In genomic region chr9:114392749-114393112, GRCh38 we compare ENCODE assay signal across 11 cellular contexts. TPM values are rescaled to one million over a fixed set of nuclear protein-coding genes. Genes with fewer than 3 reads are reported as not detected.
DNase-seq lines count a peak whose midpoint lies in the region; ATAC-seq, FAIRE-seq and TF ChIP-seq lines count a peak whose summit lies in the region.
"Had no signal": no experiment of that assay in that cellular context is flagged by ENCODE, and none has a peak within 500 bp of the region (broad histone marks: within the 10 kb centered on the region; RNA-seq: fewer than 3 reads in every experiment).

No MANE protein-coding gene starts in this region.

- H3K4me2 ChIP-seq in DND-41 (ENCODE audit: insufficient read depth, low read length) = no peak overlapping the region
- peak overlapping the region; percentile 38; the same call in 1 of the 2 replicates for H3K4me2 ChIP-seq in OCI-LY1 (ENCODE audit: low read length)

- no peak for DNase-seq in DND-41
- no peak for DNase-seq in effector memory CD4-positive, alpha-beta T cell
- DNase-seq in small intestine = peak; percentile 83
- DNase-seq in NCI-H2107 treated with DMSO at 0.1 percent for 48 hours (lab: John Stamatoyannopoulos, UW; ENCODE audit: unreplicated experiment) = no peak
- no peak for DNase-seq in MV-4-11 (lab: John Stamatoyannopoulos, UW)
- DNase-seq in SW 1271 (lab: John Stamatoyannopoulos, UW) = no peak
- DNase-seq: EL, mesenchymal stem cell, NCI-H446 treated with DMSO at 0.1 percent for 48 hours had no signal

- H3K4me3 ChIP-seq in DND-41 (ENCODE audit: low read depth in 1 of 2, low read length in 2 of 2) = no peak overlapping the region
- H3K4me3 ChIP-seq in OCI-LY1 (ENCODE audit: low read depth, low read length, poor library complexity, severe bottlenecking) = no peak overlapping the region
- H3K4me3 ChIP-seq in effector memory CD4-positive, alpha-beta T cell (ENCODE audit: insufficient read depth, low read depth, low read length, poor library complexity, severe bottlenecking) = no peak overlapping the region
- H3K4me3 ChIP-seq in small intestine (ENCODE audit: low read depth in 1 of 2, low read length in 2 of 2) = no peak overlapping the region

- TF ChIP-seq CTCF in DND-41 (IDR thresholded peaks at IDR 0.05; ENCODE audit: borderline replicate concordance, extremely low read depth, low read length, poor library complexity, severe bottlenecking) (no peak), OCI-LY1 (IDR thresholded peaks at IDR 0.05; ENCODE audit: low read length) (no peak)

- 0 out of 2 replicates have a peak, but pooled peaks cover 14% of the 10 kb centered on the region for H3F3A ChIP-seq in OCI-LY1 (ENCODE audit: insufficient read depth, low read length)

- H3K79me2 ChIP-seq in DND-41 (ENCODE audit: insufficient read depth, low read length) (peaks cover 72% of the 10 kb centered on the region), OCI-LY1 (ENCODE audit: insufficient read depth, low read length) (no peaks in the 10 kb centered on the region)

- H3K27ac ChIP-seq in DND-41 (ENCODE audit: low read length) = peak overlapping the region; percentile 26; the same call in 1 of the 2 replicates
- peak overlapping the region; percentile 99 for H3K27ac ChIP-seq in OCI-LY1 (ENCODE audit: low read depth, low read length, poor library complexity, severe bottlenecking)
- peak overlapping the region; percentile 19 for H3K27ac ChIP-seq in effector memory CD4-positive, alpha-beta T cell (ENCODE audit: insufficient read depth, low read length, poor library complexity, severe bottlenecking)
- H3K27ac ChIP-seq in small intestine (ENCODE audit: low read depth in 1 of 2, low read length in 1 of 2) = peak overlapping the region; percentile 21 to 79

- H3K27me3 ChIP-seq in DND-41 (ENCODE audit: insufficient read depth, low read length, poor library complexity) (no peaks in the 10 kb centered on the region), OCI-LY1 (ENCODE audit: insufficient read depth, low read length) (no peaks in the 10 kb centered on the region), small intestine (ENCODE audit: control insufficient read depth in 2 of 2, insufficient read depth in 2 of 2, low read length in 2 of 2) (no peaks in the 10 kb centered on the region)
- H3K27me3 ChIP-seq in effector memory CD4-positive, alpha-beta T cell (replicated peaks; ENCODE audit: control insufficient read depth, insufficient read depth, low read length, poor library complexity, severe bottlenecking) = no peaks in the 10 kb centered on the region

- H4K20me1 ChIP-seq in DND-41 (ENCODE audit: insufficient read depth, low read length) (peaks cover 3% of the 10 kb centered on the region; the same call in 1 of the 2 replicates), OCI-LY1 (ENCODE audit: insufficient read depth, low read length) (no peaks in the 10 kb centered on the region)

- H3K9me3 ChIP-seq in DND-41 (ENCODE audit: insufficient read depth, low read length, severe bottlenecking) = no peaks in the 10 kb centered on the region
- H3K9me3 ChIP-seq in OCI-LY1 (ENCODE audit: low read length) = no peaks in the 10 kb centered on the region
- H3K9me3 ChIP-seq in effector memory CD4-positive, alpha-beta T cell (ENCODE audit: control insufficient read depth, low read length) = no peaks in the 10 kb centered on the region
- no peaks in the 10 kb centered on the region for H3K9me3 ChIP-seq in small intestine (ENCODE audit: control insufficient read depth, low read depth)

- no peak for FAIRE-seq in small intestine (lab: Jason Lieb, UNC)

- H3K9me2 ChIP-seq in OCI-LY1 (ENCODE audit: low read depth, low read length) = no peaks in the 10 kb centered on the region

- WGBS in small intestine, 3 donors = 7 to 30% (median 26%) methylated on average over 3 of the region's 3 CpGs

- H3K9ac ChIP-seq in DND-41 (ENCODE audit: low read depth, low read length) (no peak overlapping the region), OCI-LY1 (ENCODE audit: low read length) (peak overlapping the region; percentile 9; the same call in 1 of the 2 replicates)

- H3K4me1 ChIP-seq in DND-41 (ENCODE audit: insufficient read depth, low read length) = peaks cover 43% of the 10 kb centered on the region
- H3K4me1 ChIP-seq in OCI-LY1 (ENCODE audit: insufficient read depth, low read length, severe bottlenecking) = peaks cover 92% of the 10 kb centered on the region
- peaks cover 74% of the 10 kb centered on the region for H3K4me1 ChIP-seq in effector memory CD4-positive, alpha-beta T cell (ENCODE audit: control insufficient read depth, insufficient read depth, low read length, poor library complexity, severe bottlenecking)
- H3K4me1 ChIP-seq in small intestine (ENCODE audit: control insufficient read depth in 2 of 2, insufficient read depth in 1 of 2, low read depth in 1 of 2, low read length in 1 of 2) = peaks cover 0 to 3% of the 10 kb centered on the region in 2 donors

- no peak overlapping the region for H2AFZ ChIP-seq in DND-41 (ENCODE audit: low read depth, low read length)
- H2AFZ ChIP-seq in OCI-LY1 (ENCODE audit: low read length) = no peak overlapping the region

- ATAC-seq in DND-41 (ENCODE audit: insufficient read depth, low read depth) (no peak), GM19351 (IDR thresholded peaks at IDR 0.05; ENCODE audit: unreplicated experiment) (no peak)

- H3K36me3 ChIP-seq in DND-41 (ENCODE audit: insufficient read depth, low read length) = peaks cover 11% of the 10 kb centered on the region; the same call in 1 of the 2 replicates
- H3K36me3 ChIP-seq in OCI-LY1 (ENCODE audit: insufficient read depth, low read length) = peaks cover 3% of the 10 kb centered on the region; the same call in 1 of the 2 replicates
- H3K36me3 ChIP-seq in effector memory CD4-positive, alpha-beta T cell (ENCODE audit: control insufficient read depth, insufficient read depth, low read length) = no peaks in the 10 kb centered on the region
- H3K36me3 ChIP-seq in small intestine (ENCODE audit: control insufficient read depth in 2 of 2, insufficient read depth in 2 of 2, low read length in 2 of 2) = no peaks in the 10 kb centered on the region

RNA-seq across cellular contexts. Expression of gene AKNA, which starts 4.9 kb away (rescaled TPM):
- 10 to 100 TPM in 1 of 3 donors, 1 to 10 TPM in 2; 3.4 to 22.0 (median 8.9) TPM for polyA plus RNA-seq in small intestine

Comparison
In these comparisons a context has a peak if more than half of its experiments do, and no peak if none do; other contexts are left out.
1. H3K27ac ChIP-seq: peak in every context shown above with its lines; median percentile 99 in OCI-LY1; 50 in small intestine; 26 in DND-41; 19 in effector memory CD4-positive, alpha-beta T cell.